ENCODE assay signal across 9 cellular contexts in the genomic region with DNA sequence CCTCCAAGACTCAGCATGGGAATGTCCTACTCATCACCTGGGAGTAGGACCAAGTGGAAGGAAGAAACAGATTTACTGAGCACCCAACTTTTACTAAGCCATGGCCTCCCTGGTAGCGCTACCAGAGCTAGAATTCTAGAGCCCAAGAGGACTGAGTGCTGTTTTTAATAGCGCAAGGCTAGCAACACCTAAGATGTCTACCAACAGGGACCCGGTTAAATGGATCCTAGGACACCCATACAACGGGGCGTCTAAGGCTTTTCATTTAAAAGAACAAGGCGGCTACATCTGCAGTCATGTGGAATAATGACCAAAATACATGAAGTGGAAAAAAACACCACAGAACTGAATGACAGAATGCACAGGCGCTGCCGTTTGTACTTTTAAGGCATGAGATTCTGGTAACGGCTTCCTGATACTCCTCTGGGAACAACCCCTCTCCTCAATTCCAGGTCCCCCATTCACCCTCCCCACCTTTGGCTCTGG. TPM values are rescaled to one million over a fixed set of nuclear protein-coding genes. Genes with fewer than 3 reads are reported as not detected.
DNase-seq lines count a peak whose midpoint lies in the region; ATAC-seq, FAIRE-seq and TF ChIP-seq lines count a peak whose summit lies in the region.
"Had no signal": no experiment of that assay in that cellular context is flagged by ENCODE, and none has a peak within 500 bp of the region (broad histone marks: within the 10 kb centered on the region; RNA-seq: fewer than 3 reads in every experiment).

No MANE protein-coding gene starts in this region.

- peak overlapping the region in 1 of 2 experiments; percentile 83; a peak in 1 of 4 replicates for H3K9ac ChIP-seq in K562 (ENCODE audit: insufficient read depth in 1 of 2, low read depth in 2 of 2, low read length in 2 of 2)
- H3K9ac ChIP-seq in parathyroid adenoma = no peak overlapping the region

- no peak for TF ChIP-seq EP300 in K562 (IDR thresholded peaks at IDR 0.05; ENCODE audit: low read length)

- H3K4me3 ChIP-seq in GM12875 (ENCODE audit: low read depth, low read length) = peak overlapping the region; percentile 14
- H3K4me3 ChIP-seq in K562 = no peak overlapping the region
- no peak overlapping the region for H3K4me3 ChIP-seq in parathyroid adenoma (ENCODE audit: low read depth, low read length)

- peak overlapping the region; percentile 4; the same call in 1 of the 3 replicates for H3K27ac ChIP-seq in K562 (ENCODE audit: extremely low read depth, low read depth, low read length)
- H3K27ac ChIP-seq in parathyroid adenoma = no peak overlapping the region

- TF ChIP-seq POLR2A in K562 (conservative IDR thresholded peaks at IDR 0.05) = no peak

- no peaks in the 10 kb centered on the region for H3K9me3 ChIP-seq in K562 (replicated peaks; ENCODE audit: control insufficient read depth, insufficient read depth, low read depth, low read length)
- H3K9me3 ChIP-seq in parathyroid adenoma (ENCODE audit: control insufficient read depth, low read length) = no peaks in the 10 kb centered on the region

- in situ Hi-C loops in K562 (cut with MboI) = no loop called here
- in situ Hi-C loops in GM13977 (cut with MboI; ENCODE audit: low pct_unique_long_range_greater_than_20kb, low sequenced_read_pairs, unreplicated experiment) = no loop called here

- H3K4me1 ChIP-seq in K562 (replicated peaks in 1 of 2; ENCODE audit: control insufficient read depth in 2 of 2, insufficient read depth in 2 of 2, low read length in 2 of 2) (peaks cover 36 to 48% of the 10 kb centered on the region in 2 experiments; a peak in 4 of 5 replicates), parathyroid adenoma (peaks cover 18% of the 10 kb centered on the region)

- peaks cover 53% of the 10 kb centered on the region for H3K36me3 ChIP-seq in K562 (ENCODE audit: control insufficient read depth, insufficient read depth, low read length)
- H3K36me3 ChIP-seq in parathyroid adenoma (ENCODE audit: control insufficient read depth, insufficient read depth, low read length) = no peaks in the 10 kb centered on the region

- no peak for DNase-seq in K562 (ENCODE audit: extremely low read depth in 1 of 4, low spot score in 3 of 4)
- DNase-seq in NCI-H2107 treated with DMSO at 0.1 percent for 48 hours (lab: John Stamatoyannopoulos, UW; ENCODE audit: unreplicated experiment) = no peak
- no peak for DNase-seq in anterior cingulate cortex (lab: John Stamatoyannopoulos, UW)
- DNase-seq in Kasumi-1 (lab: John Stamatoyannopoulos, UW) = no peak
- no peak for DNase-seq in GM13977 (ENCODE audit: low spot score)
- DNase-seq: NCI-H1105 treated with DMSO at 0.1 percent for 48 hours had no signal

- peak overlapping the region; percentile 53; the same call in 1 of the 2 replicates for H3K4me2 ChIP-seq in K562 (ENCODE audit: insufficient read depth, low read length)
- peak overlapping the region; percentile 9 for H3K4me2 ChIP-seq in parathyroid adenoma (ENCODE audit: low read length)

- ATAC-seq in HG02885 (IDR thresholded peaks at IDR 0.05; ENCODE audit: poor library complexity, unreplicated experiment) (peak; percentile 8), K562 (peak; percentile 9; the same call in 2 of the 3 replicates)

- BruUV-seq in K562 (replicated peaks; lab: Mats Ljungman, UMichigan) = no TSS peak

- POLR2A ChIA-PET in K562 (lab: Yijun Ruan, JAX) = interaction anchor here (0.8 to 2.1 kb wide), 5 partner anchors 9 to 222 kb away, joined by 3 to 9 read pairs (median 4); no protein-coding TSS in a partner anchor

- H3K27me3 ChIP-seq in K562 (ENCODE audit: control insufficient read depth in 2 of 2, insufficient read depth in 2 of 2, low read length in 2 of 2) = no peaks in the 10 kb centered on the region
- H3K27me3 ChIP-seq in parathyroid adenoma (ENCODE audit: control insufficient read depth, insufficient read depth, low read length) = no peaks in the 10 kb centered on the region

- H2AFZ ChIP-seq in K562 (ENCODE audit: low read depth, low read length) (no peak overlapping the region), parathyroid adenoma (no peak overlapping the region)

- TF ChIP-seq RAD21 in K562 (CRISPR knock-in tag; conservative IDR thresholded peaks at IDR 0.05 in 1 of 2, IDR thresholded peaks at IDR 0.05 in 1 of 2) = no peak

- no peak for FAIRE-seq in K562 (lab: Jason Lieb, UNC)

- intact Hi-C loops in K562 (cut with micrococcal nuclease) = loop anchor here (5.0 kb wide), 1 partner anchor 68 kb away; no protein-coding TSS in a partner anchor

- H3K79me2 ChIP-seq in K562 (ENCODE audit: control insufficient read depth, insufficient read depth, low read length) (peaks cover 100% of the 10 kb centered on the region), parathyroid adenoma (peaks cover 29% of the 10 kb centered on the region)

- CTCF ChIA-PET in K562 (lab: Yijun Ruan, JAX; ENCODE audit: low intra/inter-chr PET ratio) = no interaction called here

- TF ChIP-seq CTCF in GM12875 (IDR thresholded peaks at IDR 0.05; ENCODE audit: borderline replicate concordance, insufficient read depth, low read depth, low read length) (no peak), K562 (IDR thresholded peaks at IDR 0.05 in 2 of 3, conservative IDR thresholded peaks at IDR 0.05 in 1 of 3; ENCODE audit: insufficient read depth in 2 of 3, low read depth in 1 of 3, low read length in 3 of 3) (no peak), parathyroid adenoma (IDR thresholded peaks at IDR 0.05) (no peak), GM13977 (IDR thresholded peaks at IDR 0.05; ENCODE audit: extremely low read depth, insufficient read depth, missing control alignments) (no peak)

- peaks cover 18% of the 10 kb centered on the region for H3K9me1 ChIP-seq in K562 (ENCODE audit: control insufficient read depth, insufficient read depth, low read length)

- 50% methylated on average over 9 of the region's 9 CpGs for WGBS in K562 (ENCODE audit: insufficient coverage, low coverage, missing lambda C conversion rate)

- H4K20me1 ChIP-seq in K562 (replicated peaks; ENCODE audit: control insufficient read depth, insufficient read depth, low read length) = peaks cover 53% of the 10 kb centered on the region

RNA-seq across cellular contexts. Expression of gene GGA2, which starts 5.1 kb away (rescaled TPM):
- 367 and 371 TPM in 2 replicates for total RNA-seq in K562 (2011; cell fraction: chromatin; rRNA removed; ENCODE audit: low replicate concordance)
- total RNA-seq in K562 (2011; cell fraction: nucleolus; rRNA removed) = 182 and 192 TPM in 2 replicates
- 271 and 359 TPM in 2 replicates for total RNA-seq in K562 (2011; cell fraction: nucleoplasm; rRNA removed)
- total RNA-seq in K562 (2014; rRNA removed) (53.3 and 66.3 TPM in 2 replicates), K562 (2014; rRNA removed; fragmentation: Illumina TruSeq; extraction: Trizol) (64.5 and 78.7 TPM in 2 replicates), K562 (2015; rRNA removed; fragmentation: Illumina TruSeq; extraction: Trizol) (53.6 and 63.0 TPM in 2 replicates), K562 (2021) (88.9 and 93.1 TPM in 2 replicates)
- polyA plus RNA-seq in K562 (2011; rRNA removed) (97.5 and 110 TPM in 2 replicates), K562 (2014; fragmentation: Illumina TruSeq; extraction: Trizol) (99.9 and 133 TPM in 2 replicates), K562 (2014; fragmentation: Nextera tagmentation; extraction: Ambion mirVana) (10 to 100 TPM; 11.9 to 15.7 TPM), K562 (2014; rRNA removed) (74.6 and 78.4 TPM in 2 replicates)
- 43.4 and 61.3 TPM in 2 replicates for polyA plus RNA-seq in K562 (2011; cell fraction: cytosol; rRNA removed)
- polyA plus RNA-seq in K562 (2011; cell fraction: nucleus; rRNA removed) = 220 and 244 TPM in 2 replicates
- 54.5 and 77.0 TPM in 2 replicates for polyA plus RNA-seq in K562 (2012)
- polyA minus RNA-seq in K562 (2011; rRNA and poly(A)+ RNA removed) = 87.4 and 89.5 TPM in 2 replicates
- polyA minus RNA-seq in K562 (2011; cell fraction: cytosol; rRNA and poly(A)+ RNA removed) = 36.8 and 46.2 TPM in 2 replicates
- 56.7 and 77.6 TPM in 2 replicates for polyA minus RNA-seq in K562 (2011; cell fraction: nucleus; rRNA and poly(A)+ RNA removed)

RNA-seq across cellular contexts. Expression of gene EARS2, which starts 51.9 kb away (rescaled TPM):
- total RNA-seq in K562 (2011; cell fraction: chromatin; rRNA removed; ENCODE audit: low replicate concordance) = 61.3 and 143 TPM in 2 replicates
- total RNA-seq in K562 (2011; cell fraction: nucleolus; rRNA removed) = 97.4 and 101 TPM in 2 replicates
- total RNA-seq in K562 (2011; cell fraction: nucleoplasm; rRNA removed) = 85.9 and 96.5 TPM in 2 replicates
- total RNA-seq in K562 (2014; rRNA removed) (31.3 and 40.7 TPM in 2 replicates), K562 (2014; rRNA removed; fragmentation: Illumina TruSeq; extraction: Trizol) (38.2 and 42.1 TPM in 2 replicates), K562 (2015; rRNA removed; fragmentation: Illumina TruSeq; extraction: Trizol) (39.9 and 41.7 TPM in 2 replicates), K562 (2021) (35.7 and 35.9 TPM in 2 replicates)
- polyA plus RNA-seq in K562 (2011; rRNA removed) (57.4 and 63.3 TPM in 2 replicates), K562 (2014; fragmentation: Illumina TruSeq; extraction: Trizol) (46.6 and 58.6 TPM in 2 replicates), K562 (2014; fragmentation: Nextera tagmentation; extraction: Ambion mirVana) (10 to 100 TPM; 17.6 to 20.4 TPM), K562 (2014; rRNA removed) (36.3 and 43.2 TPM in 2 replicates)
- 80.9 and 118 TPM in 2 replicates for polyA plus RNA-seq in K562 (2011; cell fraction: cytosol; rRNA removed)
- 62.7 and 98.7 TPM in 2 replicates for polyA plus RNA-seq in K562 (2011; cell fraction: nucleus; rRNA removed)
- 17.5 and 29.5 TPM in 2 replicates for polyA plus RNA-seq in K562 (2012)
- 78.2 and 79.2 TPM in 2 replicates for polyA minus RNA-seq in K562 (2011; rRNA and poly(A)+ RNA removed)
- 41.2 and 58.2 TPM in 2 replicates for polyA minus RNA-seq in K562 (2011; cell fraction: cytosol; rRNA and poly(A)+ RNA removed)
- 39.6 and 57.3 TPM in 2 replicates for polyA minus RNA-seq in K562 (2011; cell fraction: nucleus; rRNA and poly(A)+ RNA removed)

RNA-seq across cellular contexts. Expression of gene COG7, which starts 52.2 kb away (rescaled TPM):
- total RNA-seq in K562 (2011; cell fraction: chromatin; rRNA removed; ENCODE audit: low replicate concordance) = 130 and 148 TPM in 2 replicates
- 64.2 and 80.3 TPM in 2 replicates for total RNA-seq in K562 (2011; cell fraction: nucleolus; rRNA removed)
- 81.6 and 84.3 TPM in 2 replicates for total RNA-seq in K562 (2011; cell fraction: nucleoplasm; rRNA removed)
- total RNA-seq in K562 (2014; rRNA removed) (10.3 and 15.6 TPM in 2 replicates), K562 (2014; rRNA removed; fragmentation: Illumina TruSeq; extraction: Trizol) (10.1 and 12.6 TPM in 2 replicates), K562 (2015; rRNA removed; fragmentation: Illumina TruSeq; extraction: Trizol) (15.1 and 17.4 TPM in 2 replicates), K562 (2021) (15.7 and 16.0 TPM in 2 replicates)
- polyA plus RNA-seq in K562 (2011; rRNA removed) (17.4 and 33.4 TPM in 2 replicates), K562 (2014; fragmentation: Illumina TruSeq; extraction: Trizol) (17.6 and 18.9 TPM in 2 replicates), K562 (2014; fragmentation: Nextera tagmentation; extraction: Ambion mirVana) (1 to 10 TPM; 3.8 to 7.6 TPM), K562 (2014; rRNA removed) (13.4 and 16.6 TPM in 2 replicates)
- 39.4 and 44.8 TPM in 2 replicates for polyA plus RNA-seq in K562 (2011; cell fraction: cytosol; rRNA removed)
- 62.0 and 68.1 TPM in 2 replicates for polyA plus RNA-seq in K562 (2011; cell fraction: nucleus; rRNA removed)
- polyA plus RNA-seq in K562 (2012) = 12.1 and 16.8 TPM in 2 replicates
- polyA minus RNA-seq in K562 (2011; rRNA and poly(A)+ RNA removed) = 28.9 and 31.1 TPM in 2 replicates
- 13.2 and 19.2 TPM in 2 replicates for polyA minus RNA-seq in K562 (2011; cell fraction: cytosol; rRNA and poly(A)+ RNA removed)
- 18.8 and 25.3 TPM in 2 replicates for polyA minus RNA-seq in K562 (2011; cell fraction: nucleus; rRNA and poly(A)+ RNA removed)

RNA-seq across cellular contexts. Expression of gene UBFD1, which starts 52.3 kb away (rescaled TPM):
- total RNA-seq in K562 (2011; cell fraction: chromatin; rRNA removed; ENCODE audit: low replicate concordance) = 119 and 132 TPM in 2 replicates
- total RNA-seq in K562 (2011; cell fraction: nucleolus; rRNA removed) = 81.9 and 104 TPM in 2 replicates
- 134 and 172 TPM in 2 replicates for total RNA-seq in K562 (2011; cell fraction: nucleoplasm; rRNA removed)
- 66.2 and 91.7 TPM in 2 replicates for total RNA-seq in K562 (2014; rRNA removed)
- total RNA-seq in K562 (2014; rRNA removed; fragmentation: Illumina TruSeq; extraction: Trizol) = 31.0 and 34.6 TPM in 2 replicates
- 25.5 and 26.3 TPM in 2 replicates for total RNA-seq in K562 (2015; rRNA removed; fragmentation: Illumina TruSeq; extraction: Trizol)
- total RNA-seq in K562 (2021) = 65.6 and 68.1 TPM in 2 replicates
- 51.3 and 53.2 TPM in 2 replicates for polyA plus RNA-seq in K562 (2011; rRNA removed)
- polyA plus RNA-seq in K562 (2011; cell fraction: cytosol; rRNA removed) = 45.2 and 62.5 TPM in 2 replicates
- 77.7 and 83.6 TPM in 2 replicates for polyA plus RNA-seq in K562 (2011; cell fraction: nucleus; rRNA removed)
- 29.3 and 42.1 TPM in 2 replicates for polyA plus RNA-seq in K562 (2012)
- 29.0 and 34.0 TPM in 2 replicates for polyA plus RNA-seq in K562 (2014; fragmentation: Illumina TruSeq; extraction: Trizol)
- 10 to 100 TPM; 10.7 to 11.0 TPM for polyA plus RNA-seq in K562 (2014; fragmentation: Nextera tagmentation; extraction: Ambion mirVana)
- 47.9 and 58.8 TPM in 2 replicates for polyA plus RNA-seq in K562 (2014; rRNA removed)
- 44.9 and 47.1 TPM in 2 replicates for polyA minus RNA-seq in K562 (2011; rRNA and poly(A)+ RNA removed)
- 22.3 and 28.6 TPM in 2 replicates for polyA minus RNA-seq in K562 (2011; cell fraction: cytosol; rRNA and poly(A)+ RNA removed)
- 43.6 and 61.6 TPM in 2 replicates for polyA minus RNA-seq in K562 (2011; cell fraction: nucleus; rRNA and poly(A)+ RNA removed)
